In genomic region chr5:179549973-179550510, GRCh38 we compare ENCODE assay signal across 8 cellular contexts. TPM values are rescaled to one million over a fixed set of nuclear protein-coding genes. Genes with fewer than 3 reads are reported as not detected.
DNase-seq lines count a peak whose midpoint lies in the region; ATAC-seq, FAIRE-seq and TF ChIP-seq lines count a peak whose summit lies in the region.

No MANE protein-coding gene starts in this region.

- peak; percentile 23 for ATAC-seq in HG03045 (IDR thresholded peaks at IDR 0.05; ENCODE audit: unreplicated experiment)
- ATAC-seq in Panc1, result peak; percentile 29
- ATAC-seq in body of pancreas, result peak; percentile 19

- H3K36me3 ChIP-seq in Panc1 (ENCODE audit: control insufficient read depth, insufficient read depth, low read length) (no peaks in the 10 kb centered on the region), body of pancreas (replicated peaks in 1 of 2; ENCODE audit: insufficient read depth in 1 of 2, low read depth in 2 of 2) (no peaks in the 10 kb centered on the region), keratinocyte (ENCODE audit: control insufficient read depth in 2 of 2, extremely low read depth in 1 of 2, insufficient read depth in 2 of 2, low read length in 2 of 2) (no peaks in the 10 kb centered on the region)

- in situ Hi-C loops in Panc1 (cut with HindIII; ENCODE audit: low pct_unique_long_range_greater_than_20kb, low sequenced_read_pairs), result no loop called here

- BruUV-seq in Panc1 (replicated peaks; lab: Mats Ljungman, UMichigan), result TSS peak; percentile 97

- POLR2A ChIA-PET in Panc1 (lab: Charles Lee), result interaction anchor here (0.7 to 0.8 kb wide), 2 partner anchors 9 to 43 kb away, joined by 6 to 7 read pairs; no protein-coding TSS in a partner anchor

- peak overlapping the region; percentile 92 for H2AFZ ChIP-seq in keratinocyte (ENCODE audit: control insufficient read depth, low read length)

- peak in 2 of 3 donors; percentile 62 to 63 for TF ChIP-seq POLR2A in body of pancreas (IDR thresholded peaks at IDR 0.05)

- H3K9me3 ChIP-seq in Panc1 (ENCODE audit: control insufficient read depth, insufficient read depth, low read depth, low read length) (no peaks in the 10 kb centered on the region), body of pancreas (no peaks in the 10 kb centered on the region), keratinocyte (ENCODE audit: control insufficient read depth, low read depth, low read length) (no peaks in the 10 kb centered on the region)

- peaks cover 31% of the 10 kb centered on the region for H3K79me2 ChIP-seq in keratinocyte (ENCODE audit: control insufficient read depth, insufficient read depth, low read length)

- dilution Hi-C loops in keratinocyte (cut with MboI; ENCODE audit: extremely low pct_ligation_motif_present, low sequenced_read_pairs), result no loop called here

- peak overlapping the region; percentile 63 to 94 for H3K4me3 ChIP-seq in Panc1 (ENCODE audit: low read depth in 2 of 2, low read length in 2 of 2)
- peak overlapping the region; percentile 30 to 48 for H3K4me3 ChIP-seq in body of pancreas
- peak overlapping the region; percentile 66 to 85 (median 80) for H3K4me3 ChIP-seq in keratinocyte (ENCODE audit: control insufficient read depth in 2 of 3, extremely low read depth in 1 of 3, insufficient read depth in 2 of 3, low read depth in 1 of 3, low read length in 3 of 3)

- TF ChIP-seq CTCF in Panc1 (IDR thresholded peaks at IDR 0.05), result no peak
- TF ChIP-seq CTCF in body of pancreas (IDR thresholded peaks at IDR 0.05), result no peak
- TF ChIP-seq CTCF in keratinocyte (optimal IDR thresholded peaks at IDR 0.05 in 1 of 3, IDR thresholded peaks at IDR 0.05 in 1 of 3, conservative IDR thresholded peaks at IDR 0.05 in 1 of 3; ENCODE audit: extremely low read depth in 1 of 3, insufficient read depth in 2 of 3, low read length in 3 of 3), result no peak

- intact Hi-C loops in Panc1 (cut with micrococcal nuclease; ENCODE audit: unreplicated experiment) (no loop called here), body of pancreas (cut with DNase I) (no loop called here)

- no peaks in the 10 kb centered on the region for H3K27me3 ChIP-seq in Panc1 (ENCODE audit: control insufficient read depth, insufficient read depth, low read length)
- H3K27me3 ChIP-seq in body of pancreas, result no peaks in the 10 kb centered on the region
- H3K27me3 ChIP-seq in keratinocyte (ENCODE audit: control insufficient read depth, extremely low read depth, insufficient read depth, low read length), result no peaks in the 10 kb centered on the region

- no peaks in the 10 kb centered on the region for H4K20me1 ChIP-seq in keratinocyte (ENCODE audit: control insufficient read depth, extremely low read depth, insufficient read depth, low read length)

- 3 to 5% methylated on average over 25 of the region's 26 CpGs for WGBS in body of pancreas, 2 donors

- peak overlapping the region; percentile 89 for H3K4me2 ChIP-seq in keratinocyte (ENCODE audit: control insufficient read depth, extremely low read depth, insufficient read depth, low read depth, low read length)

- H3K27ac ChIP-seq in Panc1 (ENCODE audit: low read length), result peak overlapping the region; percentile 100
- peak overlapping the region; percentile 85 to 96 (median 91) for H3K27ac ChIP-seq in body of pancreas
- H3K27ac ChIP-seq in keratinocyte (ENCODE audit: control insufficient read depth, insufficient read depth, low read length), result peak overlapping the region; percentile 82

- DNase-seq in activated T-cell treated with anti-CD3 and anti-CD28 coated beads for 4 hours (peak; percentile 62), Panc1 (ENCODE audit: low read depth, low spot score) (no peak), body of pancreas (no peak), keratinocyte (ENCODE audit: low read depth, low spot score) (no peak), EL (no peak)
- DNase-seq in activated T-cell treated with anti-CD3 and anti-CD28 coated beads, Interleukin-2, amount 50 U/mL, for 48 hours, result no peak
- peak; percentile 69 for DNase-seq in stimulated activated CD4-positive, alpha-beta T cell treated with anti-CD3 and anti-CD28 coated beads, Interleukin-1b, Interleukin-23, amount 100 ng/mL, for 48 hours

- peak overlapping the region; percentile 86 for H3K9ac ChIP-seq in keratinocyte (ENCODE audit: control insufficient read depth, extremely low read depth, insufficient read depth, low read length)

- no peak for FAIRE-seq in keratinocyte (lab: Jason Lieb, UNC)

- H3K4me1 ChIP-seq in Panc1 (ENCODE audit: control insufficient read depth, insufficient read depth, low read length), result peaks cover 15% of the 10 kb centered on the region
- H3K4me1 ChIP-seq in body of pancreas, result peaks cover 30% of the 10 kb centered on the region
- peaks cover 17% of the 10 kb centered on the region for H3K4me1 ChIP-seq in keratinocyte (ENCODE audit: control insufficient read depth, extremely low read depth, insufficient read depth, low read length)

- CTCF ChIA-PET in Panc1 (lab: Charles Lee), result interaction anchor here (0.6 kb wide), 2 partner anchors 14 to 1733 kb away, joined by 3 to 6 read pairs; no protein-coding TSS in a partner anchor

- H3K9me1 ChIP-seq in keratinocyte (ENCODE audit: control insufficient read depth, extremely low read depth, insufficient read depth, low read length), result no peaks in the 10 kb centered on the region

RNA-seq across cellular contexts. Expression of gene RUFY1, which starts 0.3 kb away (rescaled TPM):
- total RNA-seq in Panc1 (2021; ENCODE audit: unreplicated experiment), result 66.3 TPM
- polyA plus RNA-seq in Panc1 (2012; ENCODE audit: insufficient read length), result 51.6 TPM
- 10 to 100 TPM; 26.2 to 38.2 TPM for total RNA-seq in body of pancreas
- polyA plus RNA-seq in keratinocyte, result 21.4 to 25.2 TPM (median 21.9 TPM) in 3 replicates
- 73.5 TPM for polyA plus RNA-seq in keratinocyte (2011; ENCODE audit: low read depth)
- 21.0 and 22.1 TPM in 2 replicates for polyA plus RNA-seq in keratinocyte (2011; cell fraction: cytosol; rRNA removed)
- 29.8 and 31.0 TPM in 2 replicates for polyA plus RNA-seq in keratinocyte (2011; cell fraction: nucleus; rRNA removed)
- 23.4 and 25.0 TPM in 2 replicates for polyA plus RNA-seq in keratinocyte (2012; ENCODE audit: low replicate concordance)
- polyA minus RNA-seq in keratinocyte, result 15.7 to 21.4 TPM (median 17.0 TPM) in 3 replicates
- 20.9 TPM for polyA minus RNA-seq in keratinocyte (2011; cell fraction: cytosol; rRNA and poly(A)+ RNA removed)
- polyA minus RNA-seq in keratinocyte (2011; cell fraction: nucleus; rRNA and poly(A)+ RNA removed), result 20.5 and 21.5 TPM in 2 replicates

Comparison
In these comparisons a context has a peak if more than half of its experiments do, and no peak if none do; other contexts are left out.
1. DNase-seq: peak in activated T-cell treated with anti-CD3 and anti-CD28 coated beads for 4 hours (single experiment) and stimulated activated CD4-positive, alpha-beta T cell treated with anti-CD3 and anti-CD28 coated beads, Interleukin-1b, Interleukin-23, amount 100 ng/mL, for 48 hours (single experiment); none in activated T-cell treated with anti-CD3 and anti-CD28 coated beads, Interleukin-2, amount 50 U/mL, for 48 hours (0 of 2), Panc1 (single experiment), body of pancreas (0 of 4), keratinocyte (single experiment) and EL (single experiment).
2. Peak in every context shown above with its lines, with median percentiles within 50 percentile points of each other: ATAC-seq, H3K27ac ChIP-seq and H3K4me3 ChIP-seq.